1 cellular context compared by ENCODE assay signal in genomic region chr20:33740189-33740588, GRCh38.
TF ChIP-seq lines count a peak whose summit lies in the region.

No MANE protein-coding gene starts in this region.

TF ChIP-seq in IMR-90, 13 proteins besides CTCF, POLR2A, EP300 and RAD21:
- TF ChIP-seq ELK1 (IDR thresholded peaks at IDR 0.05; ENCODE audit: borderline replicate concordance, low read depth, low read length) = no peak
- TF ChIP-seq FOS (IDR thresholded peaks at IDR 0.05; ENCODE audit: low read depth, low read length) = no peak
- TF ChIP-seq MAFK (IDR thresholded peaks at IDR 0.05; ENCODE audit: low read depth, low read length) = no peak
